In the genomic region with DNA sequence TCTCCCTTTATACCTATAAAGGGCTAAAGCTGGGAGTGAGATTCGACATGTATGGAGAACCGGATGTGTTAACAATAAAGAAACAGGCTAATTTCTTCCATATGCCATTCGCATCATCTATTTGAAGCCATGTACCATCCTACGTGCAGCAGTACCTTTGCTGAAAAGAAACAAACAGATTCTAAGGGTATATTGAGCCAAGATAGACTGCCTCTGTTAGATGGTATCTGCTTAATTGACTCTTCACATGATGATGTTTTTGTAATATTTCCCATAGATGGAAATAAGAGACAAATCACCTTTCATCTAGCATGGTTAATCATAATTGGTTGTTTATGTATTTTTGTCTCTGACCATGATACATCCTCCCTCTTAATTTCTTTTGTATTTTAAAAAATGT, we compare ENCODE assay signal across 35 cellular contexts. TPM values are rescaled to one million over a fixed set of nuclear protein-coding genes. Genes with fewer than 3 reads are reported as not detected.
"Had no signal": no experiment of that assay in that cellular context is flagged by ENCODE, and none has a peak within 500 bp of the region (broad histone marks: within the 10 kb centered on the region; RNA-seq: fewer than 3 reads in every experiment).

No MANE protein-coding gene starts in this region.

- H3K36me3 ChIP-seq: adrenal gland, ascending aorta, brain microvascular endothelial cell, breast epithelium, cardiac muscle cell had no signal

- H3K27me3 ChIP-seq: adrenal gland, ascending aorta, body of pancreas, brain microvascular endothelial cell, breast epithelium, cardiac muscle cell had no signal

- DNase-seq: activated effector memory CD4-positive, alpha-beta T cell treated with anti-CD3 and anti-CD28 coated beads, Interleukin-2, amount 50 U/mL, for 16 hours; activated effector memory CD4-positive, alpha-beta T cell treated with Interleukin-2 at 50 U/mL for 16 hours; activated gamma-delta T cell; activated gamma-delta T cell treated with Interleukin-2 at 50 U/mL for 16 hours; activated naive CD4-positive, alpha-beta T cell; activated naive CD4-positive, alpha-beta T cell treated with anti-CD3 and anti-CD28 coated beads for 36 hours; activated naive CD4-positive, alpha-beta T cell treated with anti-CD3 and anti-CD28 coated beads, Interleukin-2, amount 10 ng/mL, durations not matched to agents 7 days and 5 days; activated naive CD4-positive, alpha-beta T cell treated with anti-CD3 and anti-CD28 coated beads, Interleukin-2, amount 50 U/mL, for 16 hours; activated naive CD4-positive, alpha-beta T cell treated with Interleukin-2 at 50 U/mL for 16 hours; activated naive CD8-positive, alpha-beta T cell treated with anti-CD3 and anti-CD28 coated beads for 36 hours; activated naive CD8-positive, alpha-beta T cell treated with anti-CD3 and anti-CD28 coated beads, Interleukin-2, amount 10 ng/mL, durations not matched to agents 7 days and 5 days; activated naive CD8-positive, alpha-beta T cell treated with anti-CD3 and anti-CD28 coated beads, Interleukin-2, amount 50 U/mL, for 24 hours; activated T-cell treated with anti-CD3 and anti-CD28 coated beads, Interleukin-2, amount 50 U/mL, for 24 hours; activated T-cell treated with anti-CD3 and anti-CD28 coated beads, Interleukin-2, amount 50 U/mL, for 4 hours; activated T-cell treated with anti-CD3 and anti-CD28 coated beads, Interleukin-2, amount 50 U/mL, for 48 hours; activated T-cell treated with anti-CD3 and anti-CD28 coated beads, Interleukin-2, amount 50 U/mL, for 72 hours; adrenal gland; amniotic stem cell; amygdala; anterior cingulate cortex; aorta; body of pancreas; brain microvascular endothelial cell; caudate nucleus; central memory CD4-positive, alpha-beta T cell; cerebellar nuclear complex had no signal

- H3K9me3 ChIP-seq: adrenal gland had no signal

- H3K4me1 ChIP-seq: adrenal gland, ascending aorta, body of pancreas, breast epithelium had no signal

- H3K4me3 ChIP-seq: adrenal gland, ascending aorta, body of pancreas, breast epithelium, cardiac muscle cell had no signal

- H3K27ac ChIP-seq: adrenal gland, ascending aorta, body of pancreas, brain microvascular endothelial cell, breast epithelium, cardiac muscle cell had no signal

- ATAC-seq: activated naive CD4-positive, alpha-beta T cell treated with anti-CD3 and anti-CD28 coated beads, Interleukin-2, amount 50 U/mL, for 72 hours; activated naive CD8-positive, alpha-beta T cell treated with anti-CD3 and anti-CD28 coated beads, Interleukin-2, amount 50 U/mL, for 24 hours; activated T-cell treated with anti-CD3 and anti-CD28 coated beads, Interleukin-2, amount 50 U/mL, for 4 hours; activated T-cell treated with anti-CD3 and anti-CD28 coated beads, Interleukin-2, amount 50 U/mL, for 72 hours; activated T-helper 17 cell treated with anti-CD3 and anti-CD28 coated beads, Interleukin-2, amount 50 U/mL, for 72 hours; body of pancreas had no signal

RNA-seq across cellular contexts. Expression of a gene that starts 32.1 kb away (rescaled TPM):
- total RNA-seq: activated naive CD4-positive, alpha-beta T cell treated with anti-CD3 and anti-CD28 coated beads for 36 hours; activated naive CD4-positive, alpha-beta T cell treated with anti-CD3 and anti-CD28 coated beads, Interleukin-2, amount 50 U/mL, for 72 hours; activated naive CD8-positive, alpha-beta T cell treated with anti-CD3 and anti-CD28 coated beads for 36 hours; activated naive CD8-positive, alpha-beta T cell treated with anti-CD3 and anti-CD28 coated beads, Interleukin-2, amount 10 ng/mL, durations not matched to agents 7 days and 5 days; activated T-cell treated with anti-CD3 and anti-CD28 coated beads, Interleukin-2, amount 50 U/mL, for 4 hours; activated T-cell treated with anti-CD3 and anti-CD28 coated beads, Interleukin-2, amount 50 U/mL, for 72 hours; activated T-helper 1 cell treated with anti-CD3 and anti-CD28 coated beads, Interleukin-12 subunit alpha, Interleukin-12 subunit beta, Interleukin-2, Interleukin-4 antibody, amounts not matched to agents 30 ng/mL and 10 ng/mL and 1 ng/mL, durations not matched to agents 14 hours and 24 hours and 36 hours; activated T-helper 17 cell treated with anti-CD3 and anti-CD28 coated beads, Interleukin-2, amount 50 U/mL, for 72 hours; activated T-helper 2 cell treated with anti-CD3 and anti-CD28 coated beads, Interferon-gamma antibody, Interleukin-2, Interleukin-4, amounts not matched to agents 10 μg/mL and 5 μg/mL and 100 μg/mL, durations not matched to agents 14 hours and 24 hours and 36 hours; adrenal gland; ascending aorta; astrocyte; body of pancreas; bronchial epithelial cell had no signal
- polyA plus RNA-seq: adrenal gland, aorta had no signal
